Comparison of ENCODE assay signal across 8 cellular contexts in genomic region chr2:238203104-238203972, GRCh38. TPM values are rescaled to one million over a fixed set of nuclear protein-coding genes. Genes with fewer than 3 reads are reported as not detected.
A peak's percentile ranks its signal among the peaks of the same experiment; 100 is the strongest.
DNase-seq lines count a peak whose midpoint lies in the region; ATAC-seq and TF ChIP-seq lines count a peak whose summit lies in the region.

ILKAP (minus strand) TSS chr2:238203695; CDS start chr2:238203553, 142 bp downstream.

- no peaks in the 10 kb centered on the region for H3K9me3 ChIP-seq in liver (ENCODE audit: control insufficient read depth in 4 of 4, low read length in 3 of 4)

- TF ChIP-seq CTCF in C4-2B (conservative IDR thresholded peaks at IDR 0.05) (0 out of 2 replicates have a peak, but pooled peaks have one; percentile 5), liver (IDR thresholded peaks at IDR 0.05; ENCODE audit: low read depth, low read length, missing input control) (no peak)

- no peak for TF ChIP-seq RAD21 in liver (IDR thresholded peaks at IDR 0.05)

- peak within 1 kb of the TSS; percentile 86 to 87 for H3K9ac ChIP-seq in liver (ENCODE audit: low read depth in 1 of 2, low read length in 2 of 2)

- no peaks in the 10 kb centered on the region for H3K27me3 ChIP-seq in liver (ENCODE audit: control insufficient read depth in 4 of 4, insufficient read depth in 4 of 4, low read length in 3 of 4)

- peak within 1 kb of the TSS; percentile 73 to 99 (median 81) for H3K4me3 ChIP-seq in liver (ENCODE audit: low read depth in 1 of 3, low read length in 3 of 3)

- peak; percentile 90 for DNase-seq in NCI-H748 (lab: John Stamatoyannopoulos, UW; ENCODE audit: unreplicated experiment)
- peak; percentile 81 to 85 for DNase-seq in activated CD4-positive, alpha-beta T cell treated with anti-CD3 and anti-CD28 coated beads, Interleukin-2, amount 50 U/mL, for 4 hours
- DNase-seq in dermis blood vessel endothelial cell = peak; percentile 88
- peak; percentile 88 for DNase-seq in stimulated activated CD4-positive, alpha-beta T cell treated with anti-CD3 and anti-CD28 coated beads, Interleukin-4, amount 100 ng/mL, for 24 hours

- H3K27ac ChIP-seq in C4-2B (peak within 1 kb of the TSS; percentile 96), liver (ENCODE audit: low read depth in 1 of 2, low read length in 2 of 2) (peak within 1 kb of the TSS; percentile 71 to 78)

- no peaks in the 10 kb centered on the region for H3K36me3 ChIP-seq in liver (ENCODE audit: control insufficient read depth in 4 of 4, insufficient read depth in 3 of 4, low read depth in 1 of 4, low read length in 3 of 4)

- under 1% methylated on average over 123 of the region's 123 CpGs for WGBS in liver

- peaks cover 10 to 29% (median 22%) of the 10 kb centered on the region in 4 donors for H3K4me1 ChIP-seq in liver (ENCODE audit: control insufficient read depth in 4 of 4, insufficient read depth in 4 of 4, low read length in 3 of 4)

- ATAC-seq in GM19351 (IDR thresholded peaks at IDR 0.05; ENCODE audit: unreplicated experiment) = peak; percentile 93
- peak; percentile 81 for ATAC-seq in HG03469 (IDR thresholded peaks at IDR 0.05; ENCODE audit: unreplicated experiment)

TF ChIP-seq in liver, 16 proteins besides CTCF, POLR2A, EP300 and RAD21:
- TF ChIP-seq HNF4G (IDR thresholded peaks at IDR 0.05) = no peak
- TF ChIP-seq EGR1 (IDR thresholded peaks at IDR 0.05; ENCODE audit: low read depth in 2 of 2) = no peak
- no peak for TF ChIP-seq HNF4A (conservative IDR thresholded peaks at IDR 0.05)
- TF ChIP-seq SP1 (IDR thresholded peaks at IDR 0.05) = no peak
- no peak for TF ChIP-seq YY1 (IDR thresholded peaks at IDR 0.05)
- TF ChIP-seq RXRA (IDR thresholded peaks at IDR 0.05) = no peak
- TF ChIP-seq TAF1 (conservative IDR thresholded peaks at IDR 0.05) = no peak
- no peak for TF ChIP-seq REST (IDR thresholded peaks at IDR 0.05)
- no peak for TF ChIP-seq FOXA2 (IDR thresholded peaks at IDR 0.05)
- TF ChIP-seq ZBTB33 (IDR thresholded peaks at IDR 0.05) = no peak
- TF ChIP-seq NR2F2 (IDR thresholded peaks at IDR 0.05) = no peak
- TF ChIP-seq MAX (IDR thresholded peaks at IDR 0.05) = no peak
- TF ChIP-seq FOXA1 (IDR thresholded peaks at IDR 0.05) = no peak
- no peak for TF ChIP-seq JUND (IDR thresholded peaks at IDR 0.05)

RNA-seq across cellular contexts. Expression of gene ILKAP, which starts in this region (rescaled TPM):
- total RNA-seq in dermis blood vessel endothelial cell = 17.7 and 18.7 TPM in 2 replicates
- total RNA-seq in liver = 10 to 100 TPM; 19.2 to 21.1 TPM
- polyA plus RNA-seq in liver = 10 to 100 TPM; 15.0 to 20.7 TPM

Comparison
In these comparisons a context has a peak if more than half of its experiments do, and no peak if none do; other contexts are left out.
1. Peak in every context shown above with its lines: DNase-seq, ATAC-seq, H3K4me3 ChIP-seq and H3K27ac ChIP-seq.